ENCODE assay signal across 9 cellular contexts in genomic region chr7:6482307-6482706, GRCh38. TPM values are rescaled to one million over a fixed set of nuclear protein-coding genes. Genes with fewer than 3 reads are reported as not detected.
DNase-seq lines count a peak whose midpoint lies in the region; ATAC-seq and TF ChIP-seq lines count a peak whose summit lies in the region.
"Had no signal": no experiment of that assay in that cellular context is flagged by ENCODE, and none has a peak within 500 bp of the region (broad histone marks: within the 10 kb centered on the region; RNA-seq: fewer than 3 reads in every experiment).

No MANE protein-coding gene starts in this region.

- peaks cover 73% of the 10 kb centered on the region for H3K79me2 ChIP-seq in SK-N-SH (ENCODE audit: insufficient read depth)

- H3K9me3 ChIP-seq in SK-N-SH (no peaks in the 10 kb centered on the region), right cardiac atrium (ENCODE audit: control insufficient read depth, low read length) (no peaks in the 10 kb centered on the region), skeletal muscle satellite cell (replicated peaks; ENCODE audit: low read length) (no peaks in the 10 kb centered on the region)

- WGBS in SK-N-SH (ENCODE audit: low lambda C conversion rate), result 80% methylated on average over 4 of the region's 4 CpGs
- 43% methylated on average over 4 of the region's 4 CpGs for WGBS in right cardiac atrium

- peaks cover 5 to 20% of the 10 kb centered on the region in 2 experiments for H3K4me1 ChIP-seq in SK-N-SH (ENCODE audit: control insufficient read depth in 1 of 2, insufficient read depth in 2 of 2, low read depth in 1 of 2, low read length in 1 of 2)
- H3K4me1 ChIP-seq in right cardiac atrium (ENCODE audit: control insufficient read depth, insufficient read depth, low read length), result no peaks in the 10 kb centered on the region
- H3K4me1 ChIP-seq in skeletal muscle satellite cell (ENCODE audit: control insufficient read depth, insufficient read depth, low read length), result peaks cover 36% of the 10 kb centered on the region

- no peaks in the 10 kb centered on the region for H3K9me2 ChIP-seq in SK-N-SH

- peak overlapping the region; percentile 93 for H3K9ac ChIP-seq in SK-N-SH
- H3K9ac ChIP-seq in skeletal muscle satellite cell (ENCODE audit: low read depth, low read length), result peak overlapping the region; percentile 100

- intact Hi-C loops in right cardiac atrium (cut with DNase I), result no loop called here

- POLR2A ChIA-PET in SK-N-SH (lab: Yijun Ruan, JAX), result no interaction called here

- H3K27me3 ChIP-seq in SK-N-SH (ENCODE audit: insufficient read depth) (no peaks in the 10 kb centered on the region), right cardiac atrium (ENCODE audit: control insufficient read depth, insufficient read depth) (no peaks in the 10 kb centered on the region), skeletal muscle satellite cell (ENCODE audit: control insufficient read depth, insufficient read depth, low read length) (no peaks in the 10 kb centered on the region)

- H3K27ac ChIP-seq in SK-N-SH (ENCODE audit: low read depth in 2 of 2, low read length in 1 of 2) (peak overlapping the region in 1 of 2 experiments; percentile 89; a peak in 1 of 4 replicates), right cardiac atrium (ENCODE audit: low read length) (no peak overlapping the region)

- H4K20me1 ChIP-seq in SK-N-SH (ENCODE audit: insufficient read depth), result peaks cover 61% of the 10 kb centered on the region

- CTCF ChIA-PET in SK-N-SH (lab: Yijun Ruan, JAX), result no interaction called here

- TF ChIP-seq CTCF in SK-N-SH (IDR thresholded peaks at IDR 0.05) (no peak), WI38 (IDR thresholded peaks at IDR 0.05; ENCODE audit: low read depth, low read length) (no peak)

- H3K4me3 ChIP-seq in SK-N-SH (ENCODE audit: low read depth in 2 of 2, low read length in 1 of 2), result peak overlapping the region; percentile 69 to 97; a peak in 3 of 4 replicates
- peak overlapping the region; percentile 89 for H3K4me3 ChIP-seq in WI38 (ENCODE audit: low read depth, low read length)
- H3K4me3 ChIP-seq in right cardiac atrium (ENCODE audit: low read length), result peak overlapping the region; percentile 94
- peak overlapping the region; percentile 97 for H3K4me3 ChIP-seq in skeletal muscle satellite cell (ENCODE audit: low read length)

- no peak for TF ChIP-seq EP300 in SK-N-SH (IDR thresholded peaks at IDR 0.05; ENCODE audit: borderline replicate concordance in 1 of 2, low read depth in 1 of 2, low read length in 1 of 2)

- ATAC-seq in SK-N-SH treated with all-trans-retinoic acid at 6 μM for 48 hours (no peak), right cardiac atrium (no peak), GM19035 (IDR thresholded peaks at IDR 0.05; ENCODE audit: unreplicated experiment) (no peak), HG03469 (IDR thresholded peaks at IDR 0.05; ENCODE audit: unreplicated experiment) (no peak)

- H3K36me3 ChIP-seq in SK-N-SH (replicated peaks in 1 of 2; ENCODE audit: control insufficient read depth in 1 of 2, insufficient read depth in 2 of 2, low read length in 1 of 2), result peaks cover 13 to 42% of the 10 kb centered on the region in 2 experiments
- peaks cover 36% of the 10 kb centered on the region for H3K36me3 ChIP-seq in skeletal muscle satellite cell (ENCODE audit: insufficient read depth, low read length)

- TF ChIP-seq RAD21 in SK-N-SH (IDR thresholded peaks at IDR 0.05; ENCODE audit: low read length), result no peak

- DNase-seq in SK-N-SH, result no peak
- DNase-seq in right cardiac atrium, result no peak
- no peak for DNase-seq in DMS53 (lab: John Stamatoyannopoulos, UW)
- DNase-seq: 8988T had no signal

- H2AFZ ChIP-seq in SK-N-SH (ENCODE audit: low read depth), result no peak overlapping the region

- H3F3A ChIP-seq in SK-N-SH (replicated peaks; ENCODE audit: insufficient read depth), result no peaks in the 10 kb centered on the region

- H3K4me2 ChIP-seq in SK-N-SH (peak overlapping the region; percentile 84), skeletal muscle satellite cell (ENCODE audit: low read length) (peak overlapping the region; percentile 78)

TF ChIP-seq in SK-N-SH, 30 proteins besides CTCF, POLR2A, EP300 and RAD21:
- TF ChIP-seq EZH2phosphoT487 (IDR thresholded peaks at IDR 0.05; ENCODE audit: borderline replicate concordance, low read depth) (no peak), NFIC (IDR thresholded peaks at IDR 0.05; ENCODE audit: borderline replicate concordance) (no peak), TCF12 (IDR thresholded peaks at IDR 0.05) (no peak), MEF2A (IDR thresholded peaks at IDR 0.05; ENCODE audit: borderline replicate concordance, low read depth) (no peak)

TF ChIP-seq in SK-N-SH treated with all-trans-retinoic acid at 6 μM for 48 hours, 23 proteins besides CTCF, POLR2A, EP300 and RAD21:
- TF ChIP-seq POU6F1 (CRISPR knock-in tag; IDR thresholded peaks at IDR 0.05; ENCODE audit: borderline replicate concordance, low read depth) (no peak), PPARA (CRISPR knock-in tag; IDR thresholded peaks at IDR 0.05; ENCODE audit: borderline replicate concordance) (no peak), ZFP3 (CRISPR knock-in tag; IDR thresholded peaks at IDR 0.05) (no peak), RARB (CRISPR knock-in tag; IDR thresholded peaks at IDR 0.05) (no peak), PATZ1 (CRISPR knock-in tag; IDR thresholded peaks at IDR 0.05; ENCODE audit: borderline replicate concordance) (no peak), TOX (CRISPR knock-in tag; IDR thresholded peaks at IDR 0.05; ENCODE audit: borderline replicate concordance) (no peak), CSRNP3 (CRISPR knock-in tag; IDR thresholded peaks at IDR 0.05) (no peak), GLIS3 (CRISPR knock-in tag; IDR thresholded peaks at IDR 0.05) (no peak)

RNA-seq across cellular contexts. Expression of gene KDELR2, which starts 1.6 kb away (rescaled TPM):
- polyA plus RNA-seq in SK-N-SH (2012; rRNA removed) (122 and 136 TPM in 2 replicates), right cardiac atrium (58.1 TPM)
- polyA plus RNA-seq in SK-N-SH (2012; cell fraction: cytosol; rRNA removed), result 151 and 153 TPM in 2 replicates
- polyA plus RNA-seq in SK-N-SH (2012; cell fraction: nucleus; rRNA removed), result 68.5 and 84.0 TPM in 2 replicates
- total RNA-seq in right cardiac atrium, result 100 to 1,000 TPM in 1 of 4 donors, 10 to 100 TPM in 3; 56.0 to 114 (median 79.5) TPM
- total RNA-seq in skeletal muscle satellite cell (2012; rRNA removed), result 192 and 243 TPM in 2 replicates

RNA-seq across cellular contexts. Expression of gene DAGLB, which starts 34.6 kb away (rescaled TPM):
- polyA plus RNA-seq in SK-N-SH (2012; rRNA removed) (24.1 and 27.4 TPM in 2 replicates), right cardiac atrium (5.4 TPM)
- 13.7 and 17.3 TPM in 2 replicates for polyA plus RNA-seq in SK-N-SH (2012; cell fraction: cytosol; rRNA removed)
- 69.2 and 80.2 TPM in 2 replicates for polyA plus RNA-seq in SK-N-SH (2012; cell fraction: nucleus; rRNA removed)
- total RNA-seq in right cardiac atrium, result 1 to 10 TPM; 7.9 to 9.9 (median 9.1) TPM
- 13.4 and 17.3 TPM in 2 replicates for total RNA-seq in skeletal muscle satellite cell (2012; rRNA removed)
